In the genomic region with DNA sequence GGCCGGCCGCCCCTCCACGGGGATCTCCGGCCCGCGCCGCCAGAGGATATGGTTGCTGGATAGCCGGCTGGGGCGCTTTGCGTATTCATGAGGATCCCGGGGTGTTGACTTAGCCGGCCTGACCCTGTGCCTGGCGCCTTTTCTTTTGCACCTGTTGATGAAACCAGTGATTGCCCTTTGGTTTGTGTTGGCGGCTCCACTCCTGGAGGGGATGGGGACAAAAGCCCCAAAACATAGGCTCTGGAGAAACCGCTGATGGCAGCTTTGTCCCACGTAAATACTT, we compare ENCODE assay signal across 8 cellular contexts. TPM values are rescaled to one million over a fixed set of nuclear protein-coding genes. Genes with fewer than 3 reads are reported as not detected.
DNase-seq lines count a peak whose midpoint lies in the region; ATAC-seq and TF ChIP-seq lines count a peak whose summit lies in the region.

No MANE protein-coding gene starts in this region.

- H3K9ac ChIP-seq in liver (ENCODE audit: low read depth in 1 of 2, low read length in 2 of 2) = peak overlapping the region in 1 of 2 donors; percentile 62
- H3K9ac ChIP-seq in stomach smooth muscle (ENCODE audit: low read length in 2 of 2) = peak overlapping the region; percentile 68 to 76

- H3K27me3 ChIP-seq in liver (ENCODE audit: control insufficient read depth in 4 of 4, insufficient read depth in 4 of 4, low read length in 3 of 4) (no peaks in the 10 kb centered on the region), stomach smooth muscle (ENCODE audit: control insufficient read depth in 1 of 2, insufficient read depth in 2 of 2, low read length in 2 of 2) (no peaks in the 10 kb centered on the region)

- H3K4me1 ChIP-seq in liver (ENCODE audit: control insufficient read depth in 4 of 4, insufficient read depth in 4 of 4, low read length in 3 of 4) (peaks cover 9 to 38% (median 30%) of the 10 kb centered on the region in 4 donors), stomach smooth muscle (ENCODE audit: control insufficient read depth, insufficient read depth, low read length) (peaks cover 20% of the 10 kb centered on the region)

- TF ChIP-seq RAD21 in liver (IDR thresholded peaks at IDR 0.05) = peak in 1 of 2 donors; percentile 11

- TF ChIP-seq CTCF in liver (IDR thresholded peaks at IDR 0.05; ENCODE audit: low read depth, low read length, missing input control) = no peak

- H3K9me3 ChIP-seq in liver (ENCODE audit: control insufficient read depth in 4 of 4, low read length in 3 of 4) = no peaks in the 10 kb centered on the region
- H3K9me3 ChIP-seq in stomach smooth muscle (ENCODE audit: control insufficient read depth in 2 of 2, low read length in 2 of 2) = no peaks in the 10 kb centered on the region

- peak overlapping the region; percentile 87 to 90 for H3K27ac ChIP-seq in liver (ENCODE audit: low read depth in 1 of 2, low read length in 2 of 2)
- peak overlapping the region; percentile 58 for H3K27ac ChIP-seq in stomach smooth muscle (ENCODE audit: low read length)

- DNase-seq in stimulated activated CD4-positive, alpha-beta T cell treated with anti-CD3 and anti-CD28 coated beads, Interleukin-12 subunit alpha, Interleukin-12 subunit beta, amount 100 ng/mL, for 4 hours = peak; percentile 30
- no peak for DNase-seq in stimulated activated CD4-positive, alpha-beta T cell treated with anti-CD3 and anti-CD28 coated beads, Interleukin-4, amount 100 ng/mL, for 4 hours
- peak; percentile 31 for DNase-seq in RPMI7951 (ENCODE audit: low read depth)
- DNase-seq in central memory CD4-positive, alpha-beta T cell = peak; percentile 16

- H3K4me3 ChIP-seq in liver (ENCODE audit: low read depth in 1 of 3, low read length in 3 of 3) (peak overlapping the region; percentile 61 to 88 (median 81)), stomach smooth muscle (ENCODE audit: low read length in 2 of 2) (peak overlapping the region; percentile 57 to 79)

- H3K36me3 ChIP-seq in liver (ENCODE audit: control insufficient read depth in 4 of 4, insufficient read depth in 3 of 4, low read depth in 1 of 4, low read length in 3 of 4) (no peaks in the 10 kb centered on the region), stomach smooth muscle (ENCODE audit: control insufficient read depth in 2 of 2, insufficient read depth in 2 of 2, low read length in 2 of 2) (no peaks in the 10 kb centered on the region)

- WGBS in liver = 2% methylated on average over 16 of the region's 16 CpGs

- peak; percentile 17 for ATAC-seq in HG02973 (IDR thresholded peaks at IDR 0.05; ENCODE audit: unreplicated experiment)
- no peak for ATAC-seq in HG02884 (IDR thresholded peaks at IDR 0.05; ENCODE audit: unreplicated experiment)

TF ChIP-seq in liver, 16 proteins besides CTCF, POLR2A, EP300 and RAD21:
- peak in 1 of 2 donors; percentile 38 for TF ChIP-seq RXRA (IDR thresholded peaks at IDR 0.05)
- TF ChIP-seq FOXA1 (IDR thresholded peaks at IDR 0.05) = peak; percentile 53
- TF ChIP-seq FOXA2 (IDR thresholded peaks at IDR 0.05) = peak; percentile 80
- peak; percentile 21 for TF ChIP-seq SP1 (IDR thresholded peaks at IDR 0.05)
- peak; percentile 7 to 39 for TF ChIP-seq HNF4A (conservative IDR thresholded peaks at IDR 0.05)
- no peak for TF ChIP-seq NR2F2 (IDR thresholded peaks at IDR 0.05)
- TF ChIP-seq, protein P1, sequence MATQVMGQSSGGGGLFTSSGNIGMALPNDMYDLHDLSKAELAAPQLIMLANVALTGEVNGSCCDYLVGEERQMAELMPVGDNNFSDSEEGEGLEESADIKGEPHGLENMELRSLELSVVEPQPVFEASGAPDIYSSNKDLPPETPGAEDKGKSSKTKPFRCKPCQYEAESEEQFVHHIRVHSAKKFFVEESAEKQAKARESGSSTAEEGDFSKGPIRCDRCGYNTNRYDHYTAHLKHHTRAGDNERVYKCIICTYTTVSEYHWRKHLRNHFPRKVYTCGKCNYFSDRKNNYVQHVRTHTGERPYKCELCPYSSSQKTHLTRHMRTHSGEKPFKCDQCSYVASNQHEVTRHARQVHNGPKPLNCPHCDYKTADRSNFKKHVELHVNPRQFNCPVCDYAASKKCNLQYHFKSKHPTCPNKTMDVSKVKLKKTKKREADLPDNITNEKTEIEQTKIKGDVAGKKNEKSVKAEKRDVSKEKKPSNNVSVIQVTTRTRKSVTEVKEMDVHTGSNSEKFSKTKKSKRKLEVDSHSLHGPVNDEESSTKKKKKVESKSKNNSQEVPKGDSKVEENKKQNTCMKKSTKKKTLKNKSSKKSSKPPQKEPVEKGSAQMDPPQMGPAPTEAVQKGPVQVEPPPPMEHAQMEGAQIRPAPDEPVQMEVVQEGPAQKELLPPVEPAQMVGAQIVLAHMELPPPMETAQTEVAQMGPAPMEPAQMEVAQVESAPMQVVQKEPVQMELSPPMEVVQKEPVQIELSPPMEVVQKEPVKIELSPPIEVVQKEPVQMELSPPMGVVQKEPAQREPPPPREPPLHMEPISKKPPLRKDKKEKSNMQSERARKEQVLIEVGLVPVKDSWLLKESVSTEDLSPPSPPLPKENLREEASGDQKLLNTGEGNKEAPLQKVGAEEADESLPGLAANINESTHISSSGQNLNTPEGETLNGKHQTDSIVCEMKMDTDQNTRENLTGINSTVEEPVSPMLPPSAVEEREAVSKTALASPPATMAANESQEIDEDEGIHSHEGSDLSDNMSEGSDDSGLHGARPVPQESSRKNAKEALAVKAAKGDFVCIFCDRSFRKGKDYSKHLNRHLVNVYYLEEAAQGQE (IDR thresholded peaks at IDR 0.05) = peak; percentile 20
- TF ChIP-seq YY1 (IDR thresholded peaks at IDR 0.05) = no peak
- TF ChIP-seq GABPA (IDR thresholded peaks at IDR 0.05 in 1 of 2, conservative IDR thresholded peaks at IDR 0.05 in 1 of 2) = no peak

RNA-seq across cellular contexts. Expression of a gene that starts 0.6 kb away (rescaled TPM):
- 47.8 and 50.3 TPM in 2 replicates for total RNA-seq in RPMI7951 (2014; rRNA removed; shearing (Covaris generic))
- 1 to 10 TPM; 3.5 to 8.9 TPM for total RNA-seq in liver
- 1 to 10 TPM; 2.4 to 3.0 TPM for polyA plus RNA-seq in liver

Comparison
In these comparisons a context has a peak if more than half of its experiments do, and no peak if none do; other contexts are left out.
1. DNase-seq: peak in stimulated activated CD4-positive, alpha-beta T cell treated with anti-CD3 and anti-CD28 coated beads, Interleukin-12 subunit alpha, Interleukin-12 subunit beta, amount 100 ng/mL, for 4 hours (single experiment), RPMI7951 (single experiment) and central memory CD4-positive, alpha-beta T cell (single experiment); none in stimulated activated CD4-positive, alpha-beta T cell treated with anti-CD3 and anti-CD28 coated beads, Interleukin-4, amount 100 ng/mL, for 4 hours (0 of 2).